In the genomic region with DNA sequence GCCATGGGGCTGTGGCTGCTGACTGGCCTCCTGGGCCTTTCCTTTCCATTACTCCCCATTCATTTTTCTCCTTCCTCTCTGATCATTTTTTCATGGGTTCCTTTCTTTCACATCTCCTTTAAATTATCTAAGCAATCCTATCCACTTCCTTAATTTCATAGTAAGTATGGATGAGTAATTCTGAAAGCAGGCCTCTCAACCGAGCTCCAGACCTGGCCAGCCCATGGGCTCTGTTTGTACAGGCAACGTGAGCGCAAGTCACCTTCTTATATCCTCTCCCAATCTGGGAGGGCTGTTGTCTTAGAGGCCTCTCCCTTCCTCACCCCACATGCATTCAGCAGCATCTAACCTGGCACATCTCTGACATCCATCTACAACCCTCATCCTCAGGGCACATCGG, we compare ENCODE assay signal across 24 cellular contexts. TPM values are rescaled to one million over a fixed set of nuclear protein-coding genes. Genes with fewer than 3 reads are reported as not detected.
DNase-seq lines count a peak whose midpoint lies in the region; ATAC-seq and TF ChIP-seq lines count a peak whose summit lies in the region.
"Had no signal": no experiment of that assay in that cellular context is flagged by ENCODE, and none has a peak within 500 bp of the region (broad histone marks: within the 10 kb centered on the region; RNA-seq: fewer than 3 reads in every experiment).

No MANE protein-coding gene starts in this region.

- in situ Hi-C loops in GM23248 (cut with MboI), result no loop called here
- in situ Hi-C loops in brain microvascular endothelial cell (cut with HindIII; ENCODE audit: low pct_ligation_motif_present, low sequenced_read_pairs), result no loop called here

- H3F3A ChIP-seq in GM23248 (ENCODE audit: insufficient read depth), result peaks cover 52% of the 10 kb centered on the region

- intact Hi-C loops in aorta (cut with DNase I), result no loop called here

- no peaks in the 10 kb centered on the region for H3K9me2 ChIP-seq in GM23248 (ENCODE audit: insufficient read depth)

- H3K4me1 ChIP-seq in GM23248 (ENCODE audit: insufficient read depth) (0 out of 2 replicates have a peak, but pooled peaks cover 4% of the 10 kb centered on the region), aorta (ENCODE audit: control insufficient read depth in 1 of 2, insufficient read depth in 2 of 2, low read length in 2 of 2) (no peaks in the 10 kb centered on the region)
- H3K4me1 ChIP-seq: pancreas, tibial artery had no signal

- H3K4me3 ChIP-seq in GM23248 (no peak overlapping the region), brain microvascular endothelial cell (ENCODE audit: low read depth, low read length) (no peak overlapping the region), aorta (ENCODE audit: low read length in 2 of 2) (no peak overlapping the region)
- H3K4me3 ChIP-seq: pancreas, right atrium auricular region, tibial artery had no signal

- H2AFZ ChIP-seq in GM23248, result no peak overlapping the region

- H3K9me3 ChIP-seq in GM23248 (ENCODE audit: low read depth) (no peaks in the 10 kb centered on the region), aorta (ENCODE audit: control insufficient read depth, low read length) (no peaks in the 10 kb centered on the region)
- H3K9me3 ChIP-seq: pancreas, right atrium auricular region, tibial artery had no signal

- ATAC-seq in left lobe of liver (no peak), GM18517 (IDR thresholded peaks at IDR 0.05; ENCODE audit: unreplicated experiment) (no peak), aorta (ENCODE audit: low FRiP score) (no peak), HG02571 (IDR thresholded peaks at IDR 0.05; ENCODE audit: unreplicated experiment) (no peak)
- ATAC-seq: HepG2, left cardiac atrium, pancreas, Right ventricle myocardium inferior, T-cell had no signal

- TF ChIP-seq CTCF in brain microvascular endothelial cell (IDR thresholded peaks at IDR 0.05; ENCODE audit: low read depth, low read length, missing control alignments), result no peak

- no peaks in the 10 kb centered on the region for H4K20me1 ChIP-seq in GM23248 (ENCODE audit: insufficient read depth)

- H3K9ac ChIP-seq in GM23248, result no peak overlapping the region

- DNase-seq in GM23248, result peak; percentile 47
- peak; percentile 57 for DNase-seq in NOMO-1 treated with DMSO at 0.1 percent for 48 hours (lab: John Stamatoyannopoulos, UW; ENCODE audit: unreplicated experiment)
- DNase-seq in brain microvascular endothelial cell, result peak; percentile 41
- peak; percentile 18 for DNase-seq in left lobe of liver (ENCODE audit: low spot score)
- no peak for DNase-seq in aorta
- no peak for DNase-seq in SW480 (ENCODE audit: low spot score)
- DNase-seq: activated naive CD4-positive, alpha-beta T cell; activated T-cell treated with anti-CD3 and anti-CD28 coated beads, Interleukin-2, amount 50 U/mL, for 24 hours; DMS79; effector CD8-positive, alpha-beta T cell; left cardiac atrium; natural killer cell; NCI-H1417; NCI-H526; pancreas; stimulated activated CD4-positive, alpha-beta T cell treated with anti-CD3 and anti-CD28 coated beads, Interleukin-12 subunit alpha, Interleukin-12 subunit beta, amount 100 ng/mL, for 4 hours; stimulated activated CD4-positive, alpha-beta T cell treated with anti-CD3 and anti-CD28 coated beads, Interleukin-4, amount 100 ng/mL, for 4 hours; T-cell; tibial artery had no signal

- H3K36me3 ChIP-seq in GM23248 (ENCODE audit: low read depth) (peaks cover 27% of the 10 kb centered on the region), brain microvascular endothelial cell (replicated peaks) (peaks cover 20% of the 10 kb centered on the region), aorta (ENCODE audit: control insufficient read depth in 1 of 2, insufficient read depth in 2 of 2, low read length in 1 of 2) (no peaks in the 10 kb centered on the region)

- H3K4me2 ChIP-seq in GM23248 (ENCODE audit: unreplicated experiment), result no peak overlapping the region

- H3K79me2 ChIP-seq in GM23248 (ENCODE audit: insufficient read depth), result peaks cover 25% of the 10 kb centered on the region

- WGBS in GM23248 (ENCODE audit: low coverage in 1 of 2, low lambda C conversion rate in 2 of 2, missing lambda C conversion rate in 2 of 2), 2 experiments, result 69 to 74% methylated on average over 4 of the region's 4 CpGs
- WGBS in aorta, 2 donors, result 71 to 77% methylated on average over 4 of the region's 4 CpGs

- H3K27me3 ChIP-seq in GM23248 (replicated peaks; ENCODE audit: insufficient read depth) (no peaks in the 10 kb centered on the region), brain microvascular endothelial cell (replicated peaks) (no peaks in the 10 kb centered on the region), aorta (ENCODE audit: control insufficient read depth in 1 of 2, insufficient read depth in 2 of 2, low read length in 1 of 2) (no peaks in the 10 kb centered on the region)
- H3K27me3 ChIP-seq: pancreas, right atrium auricular region, tibial artery had no signal

- H3K27ac ChIP-seq in GM23248 (peak overlapping the region; percentile 22; the same call in 1 of the 2 replicates), brain microvascular endothelial cell (no peak overlapping the region), aorta (ENCODE audit: low read depth in 1 of 2, low read length in 2 of 2) (no peak overlapping the region)
- H3K27ac ChIP-seq: pancreas, right atrium auricular region, tibial artery had no signal

RNA-seq across cellular contexts. Expression of gene CKAP4, which starts 13.3 kb away (rescaled TPM):
- total RNA-seq in GM23248 (2014; rRNA removed; shearing (Covaris generic)), result 210 and 219 TPM in 2 replicates
- 318 and 335 TPM in 2 replicates for polyA plus RNA-seq in GM23248 (2016; fragmentation: Nextera tagmentation; extraction: Ambion mirVana)
- 22.6 TPM for total RNA-seq in left lobe of liver
- 10 to 100 TPM; 61.1 to 69.6 TPM for total RNA-seq in aorta
- polyA plus RNA-seq in aorta, result 10 to 100 TPM; 17.2 to 25.4 TPM

Comparison
In these comparisons a context has a peak if more than half of its experiments do, and no peak if none do; other contexts are left out.
1. DNase-seq: peak in GM23248 (single experiment), NOMO-1 treated with DMSO at 0.1 percent for 48 hours (single experiment), brain microvascular endothelial cell (single experiment) and left lobe of liver (single experiment); none in aorta (0 of 2) and SW480 (single experiment).